Comparison of ENCODE assay signal across 13 cellular contexts in the genomic region with DNA sequence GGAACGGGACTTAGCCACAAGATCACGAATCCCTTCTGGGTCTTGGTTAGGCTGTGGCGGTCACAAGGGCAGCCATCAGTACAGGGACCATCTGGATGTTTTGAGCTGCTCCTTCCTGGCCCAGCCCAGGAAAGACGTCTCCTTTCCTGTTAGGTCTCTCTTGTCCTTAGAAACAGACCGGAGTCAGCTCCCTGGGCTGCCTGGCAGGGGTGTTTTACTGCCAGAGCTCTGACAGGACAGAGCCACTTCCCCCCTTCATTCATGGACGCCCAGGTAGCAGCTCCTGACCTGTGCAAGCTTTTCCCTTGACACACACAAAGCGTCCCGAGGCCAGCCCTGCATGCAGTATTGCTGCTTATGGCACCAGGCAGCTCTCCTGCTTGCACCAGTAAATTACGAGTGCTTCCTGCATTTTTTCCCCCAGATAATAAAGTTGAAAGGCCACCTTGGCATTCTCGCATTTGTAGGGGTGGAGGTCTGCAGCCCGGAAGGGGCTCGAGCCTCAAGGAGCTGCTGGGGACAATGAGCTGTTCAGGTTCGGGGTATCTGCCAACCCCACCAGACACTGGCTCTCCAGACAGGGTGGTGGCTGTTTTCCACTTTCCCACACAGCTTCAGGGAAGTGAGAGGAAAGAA.
A peak's percentile ranks its signal among the peaks of the same experiment; 100 is the strongest.
DNase-seq lines count a peak whose midpoint lies in the region; ATAC-seq and TF ChIP-seq lines count a peak whose summit lies in the region.
"Had no signal": no experiment of that assay in that cellular context is flagged by ENCODE, and none has a peak within 500 bp of the region (broad histone marks: within the 10 kb centered on the region; RNA-seq: fewer than 3 reads in every experiment).

No MANE protein-coding gene starts in this region.

- POLR2A ChIA-PET in T-cell (lab: Charles Lee): interaction anchor here (0.6 kb wide), 2 partner anchors 16 to 347 kb away, joined by 4 to 7 read pairs; no protein-coding TSS in a partner anchor

- no peak for TF ChIP-seq CTCF in chondrocyte (IDR thresholded peaks at IDR 0.05)
- TF ChIP-seq CTCF in liver (IDR thresholded peaks at IDR 0.05; ENCODE audit: low read depth, low read length, missing input control): no peak
- no peak for TF ChIP-seq CTCF in HFFc6 (IDR thresholded peaks at IDR 0.05)

- H3K36me3 ChIP-seq in liver (ENCODE audit: control insufficient read depth in 4 of 4, insufficient read depth in 3 of 4, low read depth in 1 of 4, low read length in 3 of 4) (no peaks in the 10 kb centered on the region), subcutaneous abdominal adipose tissue (ENCODE audit: control insufficient read depth in 5 of 5, insufficient read depth in 5 of 5, low read length in 5 of 5) (no peaks in the 10 kb centered on the region)
- H3K36me3 ChIP-seq: breast epithelium had no signal

- TF ChIP-seq RAD21 in liver (IDR thresholded peaks at IDR 0.05): no peak

- H3K4me3 Mint-ChIP-seq in activated naive CD4-positive, alpha-beta T cell treated with anti-CD3 and anti-CD28 coated beads, Interleukin-2, amount 50 U/mL, for 24 hours: no peak overlapping the region
- no peak overlapping the region for H3K4me3 Mint-ChIP-seq in chondrocyte (ENCODE audit: unreplicated experiment)
- H3K4me3 Mint-ChIP-seq in T-cell: no peak overlapping the region
- no peak overlapping the region for H3K4me3 Mint-ChIP-seq in HFFc6
- H3K4me3 Mint-ChIP-seq: activated T-helper 17 cell treated with anti-CD3 and anti-CD28 coated beads, Interleukin-2, amount 50 U/mL, for 72 hours had no signal

- H3K9ac ChIP-seq in liver (ENCODE audit: low read depth in 1 of 2, low read length in 2 of 2) (no peak overlapping the region), subcutaneous abdominal adipose tissue (ENCODE audit: low read length in 5 of 5) (peak overlapping the region in 2 of 5 donors; percentile 33 to 45)

- CTCF ChIA-PET in T-cell (lab: Charles Lee): interaction anchor here in 1 of 2 donors (0.6 to 1.0 kb wide), 2 partner anchors 26 to 48 kb away, joined by 5 to 6 read pairs; no protein-coding TSS in a partner anchor

- H3K36me3 Mint-ChIP-seq in activated naive CD4-positive, alpha-beta T cell treated with anti-CD3 and anti-CD28 coated beads, Interleukin-2, amount 50 U/mL, for 24 hours: peaks cover 1% of the 10 kb centered on the region
- peaks cover 2% of the 10 kb centered on the region for H3K36me3 Mint-ChIP-seq in chondrocyte (ENCODE audit: low read depth)
- H3K36me3 Mint-ChIP-seq in T-cell: peaks cover 25% of the 10 kb centered on the region
- no peaks in the 10 kb centered on the region for H3K36me3 Mint-ChIP-seq in HFFc6 (ENCODE audit: low read depth)

- no peak for ATAC-seq in HG03565 (IDR thresholded peaks at IDR 0.05; ENCODE audit: unreplicated experiment)
- no peak for ATAC-seq in T-cell (replicated peaks in 1 of 4)
- ATAC-seq: activated T-helper 17 cell treated with anti-CD3 and anti-CD28 coated beads, Interleukin-2, amount 50 U/mL, for 72 hours had no signal

- no peaks in the 10 kb centered on the region for H3K27me3 Mint-ChIP-seq in activated naive CD4-positive, alpha-beta T cell treated with anti-CD3 and anti-CD28 coated beads, Interleukin-2, amount 50 U/mL, for 24 hours
- H3K27me3 Mint-ChIP-seq in chondrocyte (ENCODE audit: low read depth): no peaks in the 10 kb centered on the region
- no peaks in the 10 kb centered on the region for H3K27me3 Mint-ChIP-seq in T-cell
- H3K27me3 Mint-ChIP-seq in HFFc6 (ENCODE audit: insufficient read depth): no peaks in the 10 kb centered on the region
- H3K27me3 Mint-ChIP-seq: activated T-helper 17 cell treated with anti-CD3 and anti-CD28 coated beads, Interleukin-2, amount 50 U/mL, for 72 hours had no signal

- WGBS in liver: 77% methylated on average over 13 of the region's 13 CpGs

- peaks cover 60% of the 10 kb centered on the region for H3K4me1 Mint-ChIP-seq in activated naive CD4-positive, alpha-beta T cell treated with anti-CD3 and anti-CD28 coated beads, Interleukin-2, amount 50 U/mL, for 24 hours
- H3K4me1 Mint-ChIP-seq in chondrocyte (ENCODE audit: low read depth): peaks cover 15% of the 10 kb centered on the region
- H3K4me1 Mint-ChIP-seq in T-cell: peaks cover 22 to 55% (median 50%) of the 10 kb centered on the region in 3 donors
- H3K4me1 Mint-ChIP-seq in HFFc6 (ENCODE audit: low read depth): peaks cover 25% of the 10 kb centered on the region

- H3K9me3 ChIP-seq in liver (ENCODE audit: control insufficient read depth in 4 of 4, low read length in 3 of 4) (no peaks in the 10 kb centered on the region), subcutaneous abdominal adipose tissue (ENCODE audit: control insufficient read depth in 5 of 5, low read length in 5 of 5) (no peaks in the 10 kb centered on the region)
- H3K9me3 ChIP-seq: breast epithelium had no signal

- H3K4me1 ChIP-seq in liver (ENCODE audit: control insufficient read depth in 4 of 4, insufficient read depth in 4 of 4, low read length in 3 of 4) (no peaks in the 10 kb centered on the region), subcutaneous abdominal adipose tissue (ENCODE audit: control insufficient read depth in 5 of 5, insufficient read depth in 5 of 5, low read length in 5 of 5) (peaks cover 2 to 15% (median 5%) of the 10 kb centered on the region in 5 donors)
- H3K4me1 ChIP-seq: breast epithelium had no signal

- peak overlapping the region; percentile 55 for H3K27ac Mint-ChIP-seq in activated naive CD4-positive, alpha-beta T cell treated with anti-CD3 and anti-CD28 coated beads, Interleukin-2, amount 50 U/mL, for 24 hours
- H3K27ac Mint-ChIP-seq in chondrocyte (ENCODE audit: unreplicated experiment): no peak overlapping the region
- H3K27ac Mint-ChIP-seq in T-cell: peak overlapping the region in 1 of 2 donors; percentile 82
- no peak overlapping the region for H3K27ac Mint-ChIP-seq in HFFc6
- H3K27ac Mint-ChIP-seq: activated T-helper 17 cell treated with anti-CD3 and anti-CD28 coated beads, Interleukin-2, amount 50 U/mL, for 72 hours had no signal

- H3K27ac ChIP-seq in liver (ENCODE audit: low read depth in 1 of 2, low read length in 2 of 2): peak overlapping the region in 1 of 2 donors; percentile 2
- H3K27ac ChIP-seq in subcutaneous abdominal adipose tissue (ENCODE audit: low read depth, low read length): no peak overlapping the region
- H3K27ac ChIP-seq: breast epithelium had no signal

- H3K4me3 ChIP-seq in liver (ENCODE audit: low read depth in 1 of 3, low read length in 3 of 3) (no peak overlapping the region), subcutaneous abdominal adipose tissue (ENCODE audit: low read depth in 1 of 5, low read length in 5 of 5) (peak overlapping the region in 3 of 5 donors; percentile 29 to 37 (median 30))
- H3K4me3 ChIP-seq: breast epithelium had no signal

- DNase-seq in activated naive CD4-positive, alpha-beta T cell treated with Interleukin-2 at 50 U/mL for 16 hours: no peak
- DNase-seq in chondrocyte (ENCODE audit: low spot score) (peak; percentile 75), T-cell (no peak), HFFc6 (no peak)
- DNase-seq: NCI-H1105; NCI-H345; stimulated activated CD4-positive, alpha-beta T cell treated with anti-CD3 and anti-CD28 coated beads, Interleukin-15, amount 100 ng/mL, for 24 hours had no signal

- no peaks in the 10 kb centered on the region for H3K9me3 Mint-ChIP-seq in activated naive CD4-positive, alpha-beta T cell treated with anti-CD3 and anti-CD28 coated beads, Interleukin-2, amount 50 U/mL, for 24 hours
- H3K9me3 Mint-ChIP-seq in chondrocyte (ENCODE audit: low read depth) (no peaks in the 10 kb centered on the region), T-cell (no peaks in the 10 kb centered on the region), HFFc6 (no peaks in the 10 kb centered on the region)
- H3K9me3 Mint-ChIP-seq: activated T-helper 17 cell treated with anti-CD3 and anti-CD28 coated beads, Interleukin-2, amount 50 U/mL, for 72 hours had no signal

- H3K27me3 ChIP-seq in liver (ENCODE audit: control insufficient read depth in 4 of 4, insufficient read depth in 4 of 4, low read length in 3 of 4) (no peaks in the 10 kb centered on the region), subcutaneous abdominal adipose tissue (ENCODE audit: control insufficient read depth in 5 of 5, insufficient read depth in 4 of 5, low read length in 5 of 5) (no peaks in the 10 kb centered on the region)
- H3K27me3 ChIP-seq: breast epithelium had no signal

TF ChIP-seq in liver, 16 proteins besides CTCF, POLR2A, EP300 and RAD21:
- TF ChIP-seq GABPA (IDR thresholded peaks at IDR 0.05 in 1 of 2, conservative IDR thresholded peaks at IDR 0.05 in 1 of 2): no peak
- TF ChIP-seq EGR1 (IDR thresholded peaks at IDR 0.05; ENCODE audit: low read depth in 2 of 2): no peak
- no peak for TF ChIP-seq HNF4G (IDR thresholded peaks at IDR 0.05)
- peak; percentile 64 for TF ChIP-seq NR2F2 (IDR thresholded peaks at IDR 0.05)
- peak; percentile 10 for TF ChIP-seq SP1 (IDR thresholded peaks at IDR 0.05)

Comparison
In these comparisons a context has a peak if more than half of its experiments do, and no peak if none do; other contexts are left out.
1. H3K4me3 ChIP-seq: peak in subcutaneous abdominal adipose tissue (3 of 5); none in liver (0 of 3).